In genomic region chr3:105906834-105907233, GRCh38 we compare ENCODE assay signal across 9 cellular contexts. TPM values are rescaled to one million over a fixed set of nuclear protein-coding genes. Genes with fewer than 3 reads are reported as not detected.
DNase-seq lines count a peak whose midpoint lies in the region; ATAC-seq, FAIRE-seq and TF ChIP-seq lines count a peak whose summit lies in the region.
"Had no signal": no experiment of that assay in that cellular context is flagged by ENCODE, and none has a peak within 500 bp of the region (broad histone marks: within the 10 kb centered on the region; RNA-seq: fewer than 3 reads in every experiment).

No MANE protein-coding gene starts in this region.

- no peaks in the 10 kb centered on the region for H4K20me1 ChIP-seq in keratinocyte (ENCODE audit: control insufficient read depth, extremely low read depth, insufficient read depth, low read length)

- H3K4me3 ChIP-seq in breast epithelium (no peak overlapping the region), keratinocyte (ENCODE audit: control insufficient read depth in 2 of 3, extremely low read depth in 1 of 3, insufficient read depth in 2 of 3, low read depth in 1 of 3, low read length in 3 of 3) (no peak overlapping the region), subcutaneous abdominal adipose tissue (ENCODE audit: low read depth in 1 of 5, low read length in 5 of 5) (no peak overlapping the region)

- no peak for TF ChIP-seq CTCF in HFFc6 (IDR thresholded peaks at IDR 0.05)
- no peak for TF ChIP-seq CTCF in breast epithelium (IDR thresholded peaks at IDR 0.05)
- no peak for TF ChIP-seq CTCF in keratinocyte (optimal IDR thresholded peaks at IDR 0.05 in 1 of 3, IDR thresholded peaks at IDR 0.05 in 1 of 3, conservative IDR thresholded peaks at IDR 0.05 in 1 of 3; ENCODE audit: extremely low read depth in 1 of 3, insufficient read depth in 2 of 3, low read length in 3 of 3)

- ATAC-seq in GM21381 (IDR thresholded peaks at IDR 0.05; ENCODE audit: unreplicated experiment), result no peak

- no peaks in the 10 kb centered on the region for H3K9me3 Mint-ChIP-seq in HFFc6

- no peaks in the 10 kb centered on the region for H3K36me3 Mint-ChIP-seq in HFFc6 (ENCODE audit: low read depth)
- H3K36me3 Mint-ChIP-seq: activated naive CD4-positive, alpha-beta T cell treated with anti-CD3 and anti-CD28 coated beads, Interleukin-2, amount 10 ng/mL, durations not matched to agents 7 days and 5 days had no signal

- peak overlapping the region; percentile 33; the same call in 1 of the 2 replicates for H3K4me3 Mint-ChIP-seq in HFFc6
- H3K4me3 Mint-ChIP-seq: activated naive CD4-positive, alpha-beta T cell treated with anti-CD3 and anti-CD28 coated beads, Interleukin-2, amount 10 ng/mL, durations not matched to agents 7 days and 5 days had no signal

- H3K4me1 ChIP-seq in breast epithelium, result no peaks in the 10 kb centered on the region
- H3K4me1 ChIP-seq in keratinocyte (ENCODE audit: control insufficient read depth, extremely low read depth, insufficient read depth, low read length), result no peaks in the 10 kb centered on the region
- H3K4me1 ChIP-seq in subcutaneous abdominal adipose tissue (ENCODE audit: control insufficient read depth in 5 of 5, insufficient read depth in 5 of 5, low read length in 5 of 5), result peaks cover 7 to 25% (median 18%) of the 10 kb centered on the region in 5 donors

- H3K4me2 ChIP-seq in keratinocyte (ENCODE audit: control insufficient read depth, extremely low read depth, insufficient read depth, low read depth, low read length), result no peak overlapping the region

- no peaks in the 10 kb centered on the region for H3K36me3 ChIP-seq in breast epithelium
- no peaks in the 10 kb centered on the region for H3K36me3 ChIP-seq in keratinocyte (ENCODE audit: control insufficient read depth in 2 of 2, extremely low read depth in 1 of 2, insufficient read depth in 2 of 2, low read length in 2 of 2)
- H3K36me3 ChIP-seq in subcutaneous abdominal adipose tissue (ENCODE audit: control insufficient read depth in 5 of 5, insufficient read depth in 5 of 5, low read length in 5 of 5), result no peaks in the 10 kb centered on the region

- H3K79me2 ChIP-seq in keratinocyte (ENCODE audit: control insufficient read depth, insufficient read depth, low read length), result no peaks in the 10 kb centered on the region

- dilution Hi-C loops in keratinocyte (cut with MboI; ENCODE audit: extremely low pct_ligation_motif_present, low sequenced_read_pairs), result no loop called here

- H3K9ac ChIP-seq in keratinocyte (ENCODE audit: control insufficient read depth, extremely low read depth, insufficient read depth, low read length) (no peak overlapping the region), subcutaneous abdominal adipose tissue (ENCODE audit: low read length in 5 of 5) (peak overlapping the region in 2 of 5 donors; percentile 68 to 71)

- intact Hi-C loops in breast epithelium (cut with DNase I; ENCODE audit: low total_unique reads), result no loop called here

- H3K27ac Mint-ChIP-seq in HFFc6, result peak overlapping the region; percentile 77
- H3K27ac Mint-ChIP-seq: activated naive CD4-positive, alpha-beta T cell treated with anti-CD3 and anti-CD28 coated beads, Interleukin-2, amount 10 ng/mL, durations not matched to agents 7 days and 5 days had no signal

- H3K9me3 ChIP-seq in breast epithelium (no peaks in the 10 kb centered on the region), keratinocyte (ENCODE audit: control insufficient read depth, low read depth, low read length) (no peaks in the 10 kb centered on the region), subcutaneous abdominal adipose tissue (ENCODE audit: control insufficient read depth in 5 of 5, low read length in 5 of 5) (no peaks in the 10 kb centered on the region)

- H3K27me3 Mint-ChIP-seq in HFFc6 (ENCODE audit: insufficient read depth), result no peaks in the 10 kb centered on the region
- H3K27me3 Mint-ChIP-seq: activated naive CD4-positive, alpha-beta T cell treated with anti-CD3 and anti-CD28 coated beads, Interleukin-2, amount 10 ng/mL, durations not matched to agents 7 days and 5 days had no signal

- H3K27ac ChIP-seq in breast epithelium (peak overlapping the region; percentile 70 to 81), keratinocyte (ENCODE audit: control insufficient read depth, insufficient read depth, low read length) (no peak overlapping the region), subcutaneous abdominal adipose tissue (ENCODE audit: low read depth, low read length) (peak overlapping the region; percentile 81)

- peaks cover 38% of the 10 kb centered on the region for H3K4me1 Mint-ChIP-seq in HFFc6 (ENCODE audit: low read depth)

- no peak for FAIRE-seq in keratinocyte (lab: Jason Lieb, UNC)

- no peak for TF ChIP-seq POLR2A in breast epithelium (IDR thresholded peaks at IDR 0.05)

- H3K27me3 ChIP-seq in breast epithelium, result no peaks in the 10 kb centered on the region
- H3K27me3 ChIP-seq in keratinocyte (ENCODE audit: control insufficient read depth, extremely low read depth, insufficient read depth, low read length), result no peaks in the 10 kb centered on the region
- H3K27me3 ChIP-seq in subcutaneous abdominal adipose tissue (ENCODE audit: control insufficient read depth in 5 of 5, insufficient read depth in 4 of 5, low read length in 5 of 5), result no peaks in the 10 kb centered on the region

- peak overlapping the region; percentile 20 for H2AFZ ChIP-seq in keratinocyte (ENCODE audit: control insufficient read depth, low read length)

- H3K9me1 ChIP-seq in keratinocyte (ENCODE audit: control insufficient read depth, extremely low read depth, insufficient read depth, low read length), result no peaks in the 10 kb centered on the region

- peak; percentile 10 for DNase-seq in HFFc6
- DNase-seq in breast epithelium (ENCODE audit: low spot score in 2 of 2), result peak in 1 of 2 donors; percentile 50
- DNase-seq in keratinocyte (ENCODE audit: low read depth, low spot score), result no peak
- DNase-seq in NCI-H524 (lab: John Stamatoyannopoulos, UW), result no peak
- no peak for DNase-seq in NCI-H1105 treated with DMSO at 0.1 percent for 48 hours (lab: John Stamatoyannopoulos, UW)
- DNase-seq: activated naive CD4-positive, alpha-beta T cell treated with anti-CD3 and anti-CD28 coated beads, Interleukin-2, amount 10 ng/mL, durations not matched to agents 7 days and 5 days; NCI-H82 had no signal

RNA-seq across cellular contexts. Expression of gene CBLB, which starts 38.0 kb away (rescaled TPM):
- 10 to 100 TPM; 17.6 to 22.6 (median 20.6) TPM for total RNA-seq in HFFc6 (2021; fragmentation: NEBNext Ultra II Directional; extraction: Animal tissue kit (Norgen Biotek cat#: 25700))
- 100 to 1,000 TPM in 1 of 3 donors, 10 to 100 TPM in 2; 57.7 to 107 (median 70.8) TPM for total RNA-seq in breast epithelium
- 10.5 to 16.4 TPM (median 13.6 TPM) in 3 replicates for polyA plus RNA-seq in keratinocyte
- polyA plus RNA-seq in keratinocyte (2011; ENCODE audit: low read depth), result 6.2 TPM
- 7.7 and 11.2 TPM in 2 replicates for polyA plus RNA-seq in keratinocyte (2011; cell fraction: cytosol; rRNA removed)
- 36.2 and 37.7 TPM in 2 replicates for polyA plus RNA-seq in keratinocyte (2011; cell fraction: nucleus; rRNA removed)
- polyA plus RNA-seq in keratinocyte (2012; ENCODE audit: low replicate concordance), result 7.1 TPM in 2 replicates
- 4.1 to 38.5 TPM (median 28.1 TPM) in 3 replicates for polyA minus RNA-seq in keratinocyte
- 10.7 TPM for polyA minus RNA-seq in keratinocyte (2011; cell fraction: cytosol; rRNA and poly(A)+ RNA removed)
- polyA minus RNA-seq in keratinocyte (2011; cell fraction: nucleus; rRNA and poly(A)+ RNA removed), result 50.2 and 91.6 TPM in 2 replicates
